Comparison of ENCODE assay signal across 10 cellular contexts in genomic region chr12:52582971-52583456, GRCh38. TPM values are rescaled to one million over a fixed set of nuclear protein-coding genes. Genes with fewer than 3 reads are reported as not detected.
DNase-seq lines count a peak whose midpoint lies in the region; ATAC-seq and TF ChIP-seq lines count a peak whose summit lies in the region.
"Had no signal": no experiment of that assay in that cellular context is flagged by ENCODE, and none has a peak within 500 bp of the region (broad histone marks: within the 10 kb centered on the region; RNA-seq: fewer than 3 reads in every experiment).

No MANE protein-coding gene starts in this region.

- H3K27ac ChIP-seq in mammary epithelial cell (ENCODE audit: insufficient read depth, low read depth, low read length) = peak overlapping the region; percentile 68
- H3K27ac ChIP-seq: BLaER1 had no signal

- CTCF ChIA-PET in mammary epithelial cell (lab: Charles Lee; ENCODE audit: low non-redundant PET) = interaction anchor here (0.8 kb wide), 1 partner anchor 151 kb away, joined by 4 read pairs; no protein-coding TSS in a partner anchor

- intact Hi-C loops in mammary epithelial cell (cut with micrococcal nuclease) = loop anchor here (1.0 to 5.0 kb wide), 9 partner anchors 141 to 440 kb away; no protein-coding TSS in a partner anchor

- no peaks in the 10 kb centered on the region for H3K27me3 ChIP-seq in mammary epithelial cell (ENCODE audit: insufficient read depth, low read length)
- H3K27me3 ChIP-seq: BLaER1 had no signal

- H2AFZ ChIP-seq in mammary epithelial cell (ENCODE audit: low read depth, low read length) = no peak overlapping the region

- H3K9me3 ChIP-seq in mammary epithelial cell (replicated peaks; ENCODE audit: insufficient read depth, low read length) = no peaks in the 10 kb centered on the region
- H3K9me3 ChIP-seq: BLaER1 had no signal

- no peaks in the 10 kb centered on the region for H3K36me3 ChIP-seq in mammary epithelial cell (ENCODE audit: insufficient read depth, low read length)
- H3K36me3 ChIP-seq: BLaER1 had no signal

- 5% methylated on average over 7 of the region's 7 CpGs for WGBS in mammary epithelial cell (ENCODE audit: low coverage, missing lambda C conversion rate)

- in situ Hi-C loops in mammary epithelial cell (cut with MboI; ENCODE audit: low sequenced_read_pairs in 2 of 2) = loop anchor here (5.0 to 25.0 kb wide), 6 partner anchors 56 to 441 kb away; partner anchors contain the start of gene KRT84 (in 1 of the 2)

- BruUV-seq in mammary epithelial cell (replicated peaks; lab: Mats Ljungman, UMichigan) = no TSS peak

- DNase-seq in NOMO-1 (lab: John Stamatoyannopoulos, UW; ENCODE audit: unreplicated experiment in 2 of 2) (peak; percentile 8 to 12), NOMO-1 treated with dmso at 0.1 percent for 144 hours (lab: John Stamatoyannopoulos, UW; ENCODE audit: unreplicated experiment) (no peak), NCI-H2029 treated with DMSO at 0.1 percent for 48 hours (lab: John Stamatoyannopoulos, UW) (peak; percentile 66), mammary epithelial cell (peak; percentile 87), inferior parietal cortex (ENCODE audit: extremely low spot score) (peak; percentile 76)
- DNase-seq in stimulated activated CD4-positive, alpha-beta T cell treated with anti-CD3 and anti-CD28 coated beads, Interleukin-15, amount 100 ng/mL, for 48 hours (ENCODE audit: low read depth in 2 of 2) = peak; percentile 20 to 46

- no peak for ATAC-seq in HG02588 (IDR thresholded peaks at IDR 0.05; ENCODE audit: unreplicated experiment)

- no peaks in the 10 kb centered on the region for H3K79me2 ChIP-seq in mammary epithelial cell (ENCODE audit: insufficient read depth, low read length)

- H4K20me1 ChIP-seq in mammary epithelial cell (ENCODE audit: insufficient read depth, low read length) = no peaks in the 10 kb centered on the region
- H4K20me1 ChIP-seq: BLaER1 had no signal

- TF ChIP-seq CTCF in WI38 (IDR thresholded peaks at IDR 0.05; ENCODE audit: low read depth, low read length) (peak; percentile 76), mammary epithelial cell (conservative IDR thresholded peaks at IDR 0.05 in 1 of 2, IDR thresholded peaks at IDR 0.05 in 1 of 2; ENCODE audit: extremely low read depth in 1 of 2, insufficient read depth in 1 of 2, low read depth in 1 of 2, low read length in 2 of 2) (peak; percentile 75 to 88)

- dilution Hi-C loops in mammary epithelial cell (cut with HindIII; ENCODE audit: low sequenced_read_pairs) = no loop called here

- H3K4me1 ChIP-seq in mammary epithelial cell (ENCODE audit: insufficient read depth, low read length) = peaks cover 53% of the 10 kb centered on the region

- no peak overlapping the region for H3K4me3 ChIP-seq in WI38 (ENCODE audit: low read depth, low read length)
- H3K4me3 ChIP-seq in mammary epithelial cell (replicated peaks in 1 of 3; ENCODE audit: insufficient read depth in 1 of 3, low read depth in 2 of 3, low read length in 3 of 3) = no peak overlapping the region
- H3K4me3 ChIP-seq: BLaER1 had no signal

- H3K4me2 ChIP-seq in mammary epithelial cell (ENCODE audit: insufficient read depth, low read depth, low read length) = peak overlapping the region; percentile 26
- H3K4me2 ChIP-seq: BLaER1 had no signal

- no peak overlapping the region for H3K9ac ChIP-seq in mammary epithelial cell (ENCODE audit: insufficient read depth, low read length)
- H3K9ac ChIP-seq: BLaER1 had no signal

RNA-seq across cellular contexts. Expression of gene KRT74, which starts 9.4 kb away (rescaled TPM):
- total RNA-seq in mammary epithelial cell = not detected
- polyA plus RNA-seq in mammary epithelial cell = 0.05 TPM
- not detected for polyA minus RNA-seq in mammary epithelial cell

RNA-seq across cellular contexts. Expression of gene KRT72, which starts 18.2 kb away (rescaled TPM):
- total RNA-seq in mammary epithelial cell = not detected
- polyA plus RNA-seq in mammary epithelial cell = not detected
- not detected for polyA minus RNA-seq in mammary epithelial cell

RNA-seq across cellular contexts. Expression of gene KRT71, which starts 30.1 kb away (rescaled TPM):
- total RNA-seq in mammary epithelial cell = not detected
- not detected for polyA plus RNA-seq in mammary epithelial cell
- polyA minus RNA-seq in mammary epithelial cell = not detected
- total RNA-seq: mononuclear cell had no signal

RNA-seq across cellular contexts. Expression of gene KRT73, which starts 35.3 kb away (rescaled TPM):
- not detected for total RNA-seq in mammary epithelial cell
- not detected for polyA plus RNA-seq in mammary epithelial cell
- polyA minus RNA-seq in mammary epithelial cell = not detected
